In the genomic region with DNA sequence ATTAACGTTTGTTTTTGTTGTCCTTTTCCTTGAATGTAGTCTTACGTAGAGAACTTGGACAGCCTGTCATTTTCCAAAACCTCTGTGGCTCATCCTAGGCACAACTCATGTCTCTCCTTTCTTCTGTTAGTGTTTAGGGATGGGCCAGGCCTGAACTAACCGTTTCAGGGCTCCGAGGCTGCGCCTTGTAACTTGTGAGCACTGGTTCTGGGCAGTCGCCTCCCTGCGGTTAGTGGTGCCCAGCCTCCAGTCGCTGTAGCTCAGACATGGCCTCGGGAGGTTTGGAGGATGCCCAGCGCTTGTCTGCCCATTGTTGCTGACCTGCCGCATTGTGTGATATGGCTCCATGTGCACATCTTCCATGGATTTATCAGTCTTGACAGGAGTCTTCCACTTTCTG, we compare ENCODE assay signal across 13 cellular contexts. TPM values are rescaled to one million over a fixed set of nuclear protein-coding genes. Genes with fewer than 3 reads are reported as not detected.
DNase-seq lines count a peak whose midpoint lies in the region; ATAC-seq and TF ChIP-seq lines count a peak whose summit lies in the region.
"Had no signal": no experiment of that assay in that cellular context is flagged by ENCODE, and none has a peak within 500 bp of the region (broad histone marks: within the 10 kb centered on the region; RNA-seq: fewer than 3 reads in every experiment).

No MANE protein-coding gene starts in this region.

- peaks cover 0 to 32% of the 10 kb centered on the region in 2 donors for H3K4me1 ChIP-seq in right atrium auricular region

- no peaks in the 10 kb centered on the region for H3K27me3 Mint-ChIP-seq in T-helper 1 cell treated with Interleukin-12 subunit alpha and Interleukin-12 subunit beta and Interleukin-4 antibody, amounts not matched to agents 30 μg/mL and 1 μg/mL, for 36 hours (ENCODE audit: low read depth)
- no peaks in the 10 kb centered on the region for H3K27me3 Mint-ChIP-seq in activated naive CD8-positive, alpha-beta T cell treated with anti-CD3 and anti-CD28 coated beads for 36 hours
- H3K27me3 Mint-ChIP-seq in stimulated activated naive B cell treated with anti-CD40 and anti-IgM and Interleukin-4, amounts not matched to agents 10 μg/mL and 1 μg/mL and 100 μg/mL, for 72 hours = no peaks in the 10 kb centered on the region

- no peaks in the 10 kb centered on the region for H3K9me3 ChIP-seq in right atrium auricular region
- H3K9me3 ChIP-seq: tibial nerve had no signal

- H3K36me3 ChIP-seq in right atrium auricular region = no peaks in the 10 kb centered on the region
- H3K36me3 ChIP-seq: tibial nerve had no signal

- TF ChIP-seq CTCF in right atrium auricular region (IDR thresholded peaks at IDR 0.05) = no peak

- H3K27ac ChIP-seq in right atrium auricular region = peak overlapping the region; percentile 68 to 74
- H3K27ac ChIP-seq: 22Rv1 had no signal

- peaks cover 19% of the 10 kb centered on the region for H3K36me3 Mint-ChIP-seq in T-helper 1 cell treated with Interleukin-12 subunit alpha and Interleukin-12 subunit beta and Interleukin-4 antibody, amounts not matched to agents 30 μg/mL and 1 μg/mL, for 36 hours (ENCODE audit: low read depth)
- peaks cover 49% of the 10 kb centered on the region for H3K36me3 Mint-ChIP-seq in activated naive CD8-positive, alpha-beta T cell treated with anti-CD3 and anti-CD28 coated beads for 36 hours
- H3K36me3 Mint-ChIP-seq in stimulated activated naive B cell treated with anti-CD40 and anti-IgM and Interleukin-4, amounts not matched to agents 10 μg/mL and 1 μg/mL and 100 μg/mL, for 72 hours = peaks cover 29 to 45% of the 10 kb centered on the region in 2 donors

- no peak overlapping the region for H3K4me3 Mint-ChIP-seq in T-helper 1 cell treated with Interleukin-12 subunit alpha and Interleukin-12 subunit beta and Interleukin-4 antibody, amounts not matched to agents 30 μg/mL and 1 μg/mL, for 36 hours
- H3K4me3 Mint-ChIP-seq in activated naive CD8-positive, alpha-beta T cell treated with anti-CD3 and anti-CD28 coated beads for 36 hours = peak overlapping the region; percentile 72
- H3K4me3 Mint-ChIP-seq in stimulated activated naive B cell treated with anti-CD40 and anti-IgM and Interleukin-4, amounts not matched to agents 10 μg/mL and 1 μg/mL and 100 μg/mL, for 72 hours = peak overlapping the region; percentile 18 to 73

- TF ChIP-seq POLR2A in GM18505 (IDR thresholded peaks at IDR 0.05; ENCODE audit: borderline replicate concordance, extremely low read depth, insufficient read depth, insufficient read length) = no peak

- no peak for DNase-seq in T-helper 1 cell
- no peak for DNase-seq in activated naive CD8-positive, alpha-beta T cell treated with anti-CD3 and anti-CD28 coated beads for 36 hours
- no peak for DNase-seq in right atrium auricular region (ENCODE audit: low spot score)
- DNase-seq in stimulated activated naive B cell treated with anti-CD40 and anti-IgM and Interleukin-4, amounts not matched to agents 10 μg/mL and 1 μg/mL and 100 μg/mL, for 72 hours = no peak
- no peak for DNase-seq in stimulated activated naive CD4-positive, alpha-beta T cell (lab: John Stamatoyannopoulos, UW)
- DNase-seq in activated CD8-positive, alpha-beta memory T cell treated with anti-CD3 and anti-CD28 coated beads for 24 hours = no peak
- DNase-seq: DMS79; NCI-H1694 treated with DMSO at 0.1 percent for 48 hours; stimulated activated CD4-positive, alpha-beta T cell treated with anti-CD3 and anti-CD28 coated beads, Interleukin-4, amount 100 ng/mL, for 1 hour had no signal

- H3K4me1 Mint-ChIP-seq in T-helper 1 cell treated with Interleukin-12 subunit alpha and Interleukin-12 subunit beta and Interleukin-4 antibody, amounts not matched to agents 30 μg/mL and 1 μg/mL, for 36 hours (ENCODE audit: low read depth) = peaks cover 67% of the 10 kb centered on the region
- peaks cover 90% of the 10 kb centered on the region for H3K4me1 Mint-ChIP-seq in activated naive CD8-positive, alpha-beta T cell treated with anti-CD3 and anti-CD28 coated beads for 36 hours
- peaks cover 58 to 92% of the 10 kb centered on the region in 2 donors for H3K4me1 Mint-ChIP-seq in stimulated activated naive B cell treated with anti-CD40 and anti-IgM and Interleukin-4, amounts not matched to agents 10 μg/mL and 1 μg/mL and 100 μg/mL, for 72 hours

- ATAC-seq in stimulated activated naive B cell treated with anti-CD40 and anti-IgM and Interleukin-4, amounts not matched to agents 10 μg/mL and 1 μg/mL and 100 μg/mL, for 72 hours (replicated peaks) = no peak
- ATAC-seq in GM18505 (IDR thresholded peaks at IDR 0.05; ENCODE audit: unreplicated experiment) = no peak

- peak overlapping the region; percentile 76 for H3K27ac Mint-ChIP-seq in T-helper 1 cell treated with Interleukin-12 subunit alpha and Interleukin-12 subunit beta and Interleukin-4 antibody, amounts not matched to agents 30 μg/mL and 1 μg/mL, for 36 hours
- peak overlapping the region; percentile 93 for H3K27ac Mint-ChIP-seq in activated naive CD8-positive, alpha-beta T cell treated with anti-CD3 and anti-CD28 coated beads for 36 hours
- peak overlapping the region; percentile 87 for H3K27ac Mint-ChIP-seq in stimulated activated naive B cell treated with anti-CD40 and anti-IgM and Interleukin-4, amounts not matched to agents 10 μg/mL and 1 μg/mL and 100 μg/mL, for 72 hours

- H3K9me3 Mint-ChIP-seq in T-helper 1 cell treated with Interleukin-12 subunit alpha and Interleukin-12 subunit beta and Interleukin-4 antibody, amounts not matched to agents 30 μg/mL and 1 μg/mL, for 36 hours = no peaks in the 10 kb centered on the region
- peaks cover 3% of the 10 kb centered on the region for H3K9me3 Mint-ChIP-seq in activated naive CD8-positive, alpha-beta T cell treated with anti-CD3 and anti-CD28 coated beads for 36 hours
- peaks cover 0 to 5% of the 10 kb centered on the region in 2 donors for H3K9me3 Mint-ChIP-seq in stimulated activated naive B cell treated with anti-CD40 and anti-IgM and Interleukin-4, amounts not matched to agents 10 μg/mL and 1 μg/mL and 100 μg/mL, for 72 hours

- no peak overlapping the region for H3K4me3 ChIP-seq in right atrium auricular region
- H3K4me3 ChIP-seq: tibial nerve had no signal

- H3K27me3 ChIP-seq in right atrium auricular region = no peaks in the 10 kb centered on the region
- H3K27me3 ChIP-seq: tibial nerve had no signal

RNA-seq across cellular contexts. Expression of a gene that starts 32.8 kb away (rescaled TPM):
- 10 to 100 TPM; 45.4 to 48.1 TPM for total RNA-seq in activated naive CD8-positive, alpha-beta T cell treated with anti-CD3 and anti-CD28 coated beads for 36 hours
- 10 to 100 TPM; 10.9 to 15.4 TPM for total RNA-seq in right atrium auricular region
